8 cellular contexts compared by ENCODE assay signal in the genomic region with DNA sequence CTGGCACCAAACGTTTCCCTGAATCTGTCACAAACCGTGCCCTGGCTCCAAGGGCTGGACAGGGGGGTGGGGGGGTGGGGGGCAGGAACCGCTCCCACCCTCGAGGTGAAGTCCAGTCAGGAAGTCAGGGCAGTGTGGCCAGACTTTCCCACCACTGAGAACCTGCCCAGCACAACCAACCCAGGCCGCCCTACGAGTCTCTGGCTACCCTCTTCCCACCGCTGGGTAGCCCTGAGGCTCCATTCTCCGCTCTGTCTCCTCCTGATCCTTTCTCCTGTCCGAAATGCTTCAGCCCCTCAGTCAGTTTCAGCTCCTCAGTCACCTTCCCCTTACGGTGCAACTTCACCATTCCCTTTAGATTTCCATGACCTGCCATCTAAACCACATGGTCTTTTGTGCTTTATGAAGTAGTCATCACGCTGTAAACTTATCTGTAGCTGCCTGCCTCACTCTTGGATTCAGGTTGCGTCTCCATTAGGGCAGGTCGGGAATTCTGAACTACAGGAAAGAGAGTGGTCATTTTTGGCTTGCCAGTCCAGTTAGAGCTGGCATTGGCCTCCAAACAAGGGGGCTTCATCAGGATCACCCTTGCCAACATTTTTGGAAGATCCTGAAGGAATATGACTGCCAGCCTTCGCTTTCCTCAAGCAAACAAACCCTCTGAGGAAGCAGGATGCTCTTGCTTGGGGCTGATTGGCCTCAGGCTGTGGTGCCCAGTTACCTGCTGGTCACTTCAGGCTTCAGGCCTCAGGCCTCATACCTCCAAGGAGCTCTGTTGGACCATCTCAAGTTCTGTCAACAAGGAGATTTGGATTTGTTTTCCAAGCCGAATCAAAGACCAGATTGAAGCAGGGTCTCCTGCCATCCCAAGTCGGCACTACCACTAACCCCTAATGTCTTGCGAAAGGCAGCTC. TPM values are rescaled to one million over a fixed set of nuclear protein-coding genes. Genes with fewer than 3 reads are reported as not detected.
A peak's percentile ranks its signal among the peaks of the same experiment; 100 is the strongest.
DNase-seq lines count a peak whose midpoint lies in the region; ATAC-seq, FAIRE-seq and TF ChIP-seq lines count a peak whose summit lies in the region.

No MANE protein-coding gene starts in this region.

- peak overlapping the region; percentile 99 for H3K4me3 Mint-ChIP-seq in activated CD8-positive, alpha-beta memory T cell treated with anti-CD3 and anti-CD28 coated beads, Interleukin-2, amount 10 ng/mL, durations not matched to agents 7 days and 5 days

- H3K36me3 ChIP-seq in ascending aorta (peaks cover 0 to 13% of the 10 kb centered on the region in 2 donors), HepG2 (replicated peaks in 1 of 2; ENCODE audit: control insufficient read depth in 1 of 2, insufficient read depth in 2 of 2, low read length in 2 of 2) (peaks cover 2 to 18% of the 10 kb centered on the region in 2 experiments; a peak in 4 of 5 replicates), thyroid gland (peaks cover 0 to 7% of the 10 kb centered on the region in 2 donors)

- peak overlapping the region; percentile 96 for H3K27ac Mint-ChIP-seq in activated CD8-positive, alpha-beta memory T cell treated with anti-CD3 and anti-CD28 coated beads, Interleukin-2, amount 10 ng/mL, durations not matched to agents 7 days and 5 days

- CTCF ChIA-PET in activated CD8-positive, alpha-beta memory T cell treated with anti-CD3 and anti-CD28 coated beads, Interleukin-2, amount 10 ng/mL, durations not matched to agents 7 days and 5 days (lab: Charles Lee) = interaction anchor here (1.0 to 4.6 kb wide), 2 partner anchors 9 to 125 kb away, joined by 3 to 17 read pairs; no protein-coding TSS in a partner anchor
- CTCF ChIA-PET in HepG2 (lab: Yijun Ruan, JAX; ENCODE audit: low intra/inter-chr PET ratio, low total read pairs) = no interaction called here

- ATAC-seq in activated CD8-positive, alpha-beta memory T cell treated with anti-CD3 and anti-CD28 coated beads, Interleukin-2, amount 10 ng/mL, durations not matched to agents 7 days and 5 days = no peak
- ATAC-seq in HepG2 (peak; percentile 47), HG02759 (IDR thresholded peaks at IDR 0.05; ENCODE audit: unreplicated experiment) (no peak)

- 0 out of 2 replicates have a peak, but pooled peaks cover 4% of the 10 kb centered on the region for H4K20me1 ChIP-seq in HepG2 (ENCODE audit: insufficient read depth, low read length)

- TF ChIP-seq CTCF in ascending aorta (IDR thresholded peaks at IDR 0.05) = no peak
- TF ChIP-seq CTCF in HepG2 (CRISPR knock-in tag; IDR thresholded peaks at IDR 0.05) = no peak
- TF ChIP-seq CTCF in thyroid gland (IDR thresholded peaks at IDR 0.05) = no peak

- H3K27me3 Mint-ChIP-seq in activated CD8-positive, alpha-beta memory T cell treated with anti-CD3 and anti-CD28 coated beads, Interleukin-2, amount 10 ng/mL, durations not matched to agents 7 days and 5 days = no peaks in the 10 kb centered on the region

- POLR2A ChIA-PET in HepG2 (lab: Yijun Ruan, JAX) = interaction anchor here (0.6 to 1.7 kb wide), 6 partner anchors 31 to 252 kb away, joined by 3 to 8 read pairs (median 4); partner anchors contain the start of genes UBAP1 and UBAP2

- H2AFZ ChIP-seq in HepG2 (ENCODE audit: low read length) = no peak overlapping the region

- H3K79me2 ChIP-seq in HepG2 (ENCODE audit: insufficient read depth, low read length) = peaks cover 37% of the 10 kb centered on the region

- 73% methylated on average over 15 of the region's 17 CpGs for WGBS in HepG2 (ENCODE audit: low lambda C conversion rate)
- WGBS in thyroid gland, 2 donors = 74 to 79% methylated on average over 14 to 17 of the region's 17 CpGs

- peak overlapping the region; percentile 86 for H3K9ac ChIP-seq in HepG2 (ENCODE audit: insufficient read depth, low read depth, low read length)

- H3K9me3 ChIP-seq in ascending aorta (no peaks in the 10 kb centered on the region), HepG2 (ENCODE audit: low read length) (no peaks in the 10 kb centered on the region), thyroid gland (no peaks in the 10 kb centered on the region)

- BruUV-seq in HepG2 (replicated peaks; lab: Mats Ljungman, UMichigan) = TSS peak; percentile 87

- no peak for FAIRE-seq in HepG2 (lab: Jason Lieb, UNC)

- H3K27me3 ChIP-seq in ascending aorta = no peaks in the 10 kb centered on the region
- no peaks in the 10 kb centered on the region; a peak in 1 of 5 replicates for H3K27me3 ChIP-seq in HepG2 (ENCODE audit: control insufficient read depth in 1 of 2, insufficient read depth in 2 of 2, low read length in 2 of 2)
- no peaks in the 10 kb centered on the region for H3K27me3 ChIP-seq in thyroid gland

- H3K9me3 Mint-ChIP-seq in activated CD8-positive, alpha-beta memory T cell treated with anti-CD3 and anti-CD28 coated beads, Interleukin-2, amount 10 ng/mL, durations not matched to agents 7 days and 5 days (ENCODE audit: low read depth) = no peaks in the 10 kb centered on the region

- H3K27ac ChIP-seq in ascending aorta (peak overlapping the region; percentile 90 to 95), HepG2 (ENCODE audit: extremely low read length, insufficient read depth, low read length) (peak overlapping the region; percentile 86), thyroid gland (peak overlapping the region; percentile 80 to 85 (median 83))

- in situ Hi-C loops in HepG2 (cut with HindIII; ENCODE audit: extremely low pct_ligation_motif_present, low pct_unique_long_range_greater_than_20kb) = loop anchor here (10.0 kb wide), 1 partner anchor 128 kb away; no protein-coding TSS in a partner anchor

- TF ChIP-seq EP300 in HepG2 (IDR thresholded peaks at IDR 0.05; ENCODE audit: low read depth in 2 of 2, low read length in 2 of 2) (no peak), HepG2 (CRISPR knock-in tag; IDR thresholded peaks at IDR 0.05; ENCODE audit: borderline replicate concordance) (no peak)

- no peak for TF ChIP-seq RAD21 in HepG2 (CRISPR knock-in tag; IDR thresholded peaks at IDR 0.05)

- H3K4me3 ChIP-seq in ascending aorta = peak overlapping the region; percentile 61 to 85
- H3K4me3 ChIP-seq in HepG2 (replicated peaks in 1 of 3; ENCODE audit: insufficient read depth in 1 of 3, low read depth in 2 of 3, low read length in 3 of 3) = peak overlapping the region; percentile 66 to 88 (median 86); a peak in 5 of 6 replicates
- H3K4me3 ChIP-seq in thyroid gland (replicated peaks in 1 of 3) = peak overlapping the region in 2 of 3 donors; percentile 36 to 54

- H3K36me3 Mint-ChIP-seq in activated CD8-positive, alpha-beta memory T cell treated with anti-CD3 and anti-CD28 coated beads, Interleukin-2, amount 10 ng/mL, durations not matched to agents 7 days and 5 days = peaks cover 27% of the 10 kb centered on the region

- H3K4me1 ChIP-seq in ascending aorta (peaks cover 9 to 12% of the 10 kb centered on the region in 2 donors), HepG2 (ENCODE audit: insufficient read depth, low read length) (peaks cover 53% of the 10 kb centered on the region), thyroid gland (peaks cover 21 to 34% of the 10 kb centered on the region in 2 donors)

- peak overlapping the region; percentile 92 for H3K4me2 ChIP-seq in HepG2 (ENCODE audit: low read depth, low read length)

- TF ChIP-seq POLR2A in HepG2 (IDR thresholded peaks at IDR 0.05; ENCODE audit: insufficient read depth in 1 of 2, low read depth in 2 of 2, low read length in 2 of 2) = no peak
- no peak for TF ChIP-seq POLR2A in thyroid gland (IDR thresholded peaks at IDR 0.05)

- intact Hi-C loops in ascending aorta (cut with DNase I) = loop anchor here (2.0 to 5.0 kb wide), 5 partner anchors 40 to 395 kb away; partner anchors contain the start of genes DNAI1, ENHO, FAM219A and KIF24
- intact Hi-C loops in HepG2 (cut with micrococcal nuclease; ENCODE audit: unreplicated experiment) = loop anchor here (5.0 kb wide), 1 partner anchor 50 kb away; the partner anchor contains the start of gene UBAP1
- intact Hi-C loops in thyroid gland (cut with DNase I) = no loop called here

- H3K4me1 Mint-ChIP-seq in activated CD8-positive, alpha-beta memory T cell treated with anti-CD3 and anti-CD28 coated beads, Interleukin-2, amount 10 ng/mL, durations not matched to agents 7 days and 5 days = peaks cover 34% of the 10 kb centered on the region

- peak; percentile 43 for DNase-seq in activated CD8-positive, alpha-beta memory T cell treated with anti-CD3 and anti-CD28 coated beads, Interleukin-2, amount 10 ng/mL, durations not matched to agents 7 days and 5 days
- no peak for DNase-seq in activated CD8-positive, alpha-beta memory T cell treated with anti-CD3 and anti-CD28 coated beads for 24 hours
- DNase-seq in ascending aorta (ENCODE audit: low spot score in 2 of 2) (no peak), HepG2 (ENCODE audit: low spot score) (no peak), thyroid gland (no peak), NCI-H2107 treated with DMSO at 0.1 percent for 48 hours (lab: John Stamatoyannopoulos, UW; ENCODE audit: unreplicated experiment) (no peak), NCI-H2196 treated with DMSO at 0.1 percent for 48 hours (lab: John Stamatoyannopoulos, UW; ENCODE audit: unreplicated experiment) (no peak)

RNA-seq across cellular contexts. Expression of gene DCAF12, which starts 0.8 kb away (rescaled TPM):
- 10 to 100 TPM; 48.4 to 58.9 TPM for total RNA-seq in activated CD8-positive, alpha-beta memory T cell treated with anti-CD3 and anti-CD28 coated beads, Interleukin-2, amount 10 ng/mL, durations not matched to agents 7 days and 5 days
- total RNA-seq in ascending aorta (27.5 TPM), HepG2 (2016; rRNA removed; fragmentation: Illumina TruSeq; extraction: Trizol) (26.8 and 36.6 TPM in 2 replicates), thyroid gland (10 to 100 TPM; 28.1 to 32.5 (median 31.6) TPM)
- total RNA-seq in HepG2 (2016; cell fraction: cytosol; rRNA removed; fragmentation: Illumina TruSeq; extraction: Trizol; ENCODE audit: low read depth) = 5.5 and 5.9 TPM in 2 replicates
- 26.7 and 35.4 TPM in 2 replicates for total RNA-seq in HepG2 (2016; cell fraction: insoluble cytoplasmic fraction; rRNA removed; fragmentation: Illumina TruSeq; extraction: Trizol)
- 22.9 and 23.0 TPM in 2 replicates for total RNA-seq in HepG2 (2016; cell fraction: membrane; rRNA removed; fragmentation: Illumina TruSeq; extraction: Trizol)
- 17.6 and 18.2 TPM in 2 replicates for total RNA-seq in HepG2 (2016; cell fraction: nucleus; rRNA removed; fragmentation: Illumina TruSeq; extraction: Trizol)
- polyA plus RNA-seq in HepG2 (2011; rRNA removed) = 37.4 and 38.8 TPM in 2 replicates
- 24.7 and 32.7 TPM in 2 replicates for polyA plus RNA-seq in HepG2 (2011; cell fraction: cytosol; rRNA removed)
- 15.0 and 20.8 TPM in 2 replicates for polyA plus RNA-seq in HepG2 (2011; cell fraction: nucleus; rRNA removed)
- 24.8 and 25.9 TPM in 2 replicates for polyA plus RNA-seq in HepG2 (2012)
- 2.7 and 3.0 TPM in 2 replicates for polyA plus RNA-seq in HepG2 (2016; cell fraction: cytosol; fragmentation: Illumina TruSeq; extraction: Trizol; ENCODE audit: low read depth)
- 47.0 and 48.8 TPM in 2 replicates for polyA plus RNA-seq in HepG2 (2016; cell fraction: insoluble cytoplasmic fraction; fragmentation: Illumina TruSeq; extraction: Trizol; ENCODE audit: low read depth)
- 14.1 and 14.3 TPM in 2 replicates for polyA plus RNA-seq in HepG2 (2016; cell fraction: membrane; fragmentation: Illumina TruSeq; extraction: Trizol; ENCODE audit: low read depth)
- polyA plus RNA-seq in HepG2 (2016; cell fraction: nucleus; fragmentation: Illumina TruSeq; extraction: Trizol; ENCODE audit: insufficient read depth, low read depth) = 24.1 and 24.6 TPM in 2 replicates
- 59.5 and 125 TPM in 2 replicates for polyA minus RNA-seq in HepG2 (2011; rRNA and poly(A)+ RNA removed; ENCODE audit: low replicate concordance)
- polyA minus RNA-seq in HepG2 (2011; cell fraction: cytosol; rRNA and poly(A)+ RNA removed) = 19.9 and 21.3 TPM in 2 replicates
- 24.5 and 30.1 TPM in 2 replicates for polyA minus RNA-seq in HepG2 (2011; cell fraction: nucleus; rRNA and poly(A)+ RNA removed)

RNA-seq across cellular contexts. Expression of gene UBAP1, which starts 51.6 kb away (rescaled TPM):
- 10 to 100 TPM; 36.3 to 41.0 TPM for total RNA-seq in activated CD8-positive, alpha-beta memory T cell treated with anti-CD3 and anti-CD28 coated beads, Interleukin-2, amount 10 ng/mL, durations not matched to agents 7 days and 5 days
- total RNA-seq in ascending aorta = 26.0 TPM
- total RNA-seq in HepG2 (2016; rRNA removed; fragmentation: Illumina TruSeq; extraction: Trizol) = 19.5 and 25.0 TPM in 2 replicates
- 11.2 and 12.8 TPM in 2 replicates for total RNA-seq in HepG2 (2016; cell fraction: cytosol; rRNA removed; fragmentation: Illumina TruSeq; extraction: Trizol; ENCODE audit: low read depth)
- total RNA-seq in HepG2 (2016; cell fraction: insoluble cytoplasmic fraction; rRNA removed; fragmentation: Illumina TruSeq; extraction: Trizol) = 20.1 and 22.4 TPM in 2 replicates
- 30.4 and 31.7 TPM in 2 replicates for total RNA-seq in HepG2 (2016; cell fraction: membrane; rRNA removed; fragmentation: Illumina TruSeq; extraction: Trizol)
- 10.6 and 14.8 TPM in 2 replicates for total RNA-seq in HepG2 (2016; cell fraction: nucleus; rRNA removed; fragmentation: Illumina TruSeq; extraction: Trizol)
- 39.9 and 40.5 TPM in 2 replicates for polyA plus RNA-seq in HepG2 (2011; rRNA removed)
- 31.0 and 35.5 TPM in 2 replicates for polyA plus RNA-seq in HepG2 (2011; cell fraction: cytosol; rRNA removed)
- polyA plus RNA-seq in HepG2 (2011; cell fraction: nucleus; rRNA removed) = 14.8 and 17.8 TPM in 2 replicates
- 25.4 and 29.3 TPM in 2 replicates for polyA plus RNA-seq in HepG2 (2012)
- 12.6 and 14.8 TPM in 2 replicates for polyA plus RNA-seq in HepG2 (2016; cell fraction: cytosol; fragmentation: Illumina TruSeq; extraction: Trizol; ENCODE audit: low read depth)
- 38.0 and 43.8 TPM in 2 replicates for polyA plus RNA-seq in HepG2 (2016; cell fraction: insoluble cytoplasmic fraction; fragmentation: Illumina TruSeq; extraction: Trizol; ENCODE audit: low read depth)
- polyA plus RNA-seq in HepG2 (2016; cell fraction: membrane; fragmentation: Illumina TruSeq; extraction: Trizol; ENCODE audit: low read depth) = 35.6 and 36.0 TPM in 2 replicates
- polyA plus RNA-seq in HepG2 (2016; cell fraction: nucleus; fragmentation: Illumina TruSeq; extraction: Trizol; ENCODE audit: insufficient read depth, low read depth) = 27.9 and 28.4 TPM in 2 replicates
- 46.0 and 93.6 TPM in 2 replicates for polyA minus RNA-seq in HepG2 (2011; rRNA and poly(A)+ RNA removed; ENCODE audit: low replicate concordance)
- polyA minus RNA-seq in HepG2 (2011; cell fraction: cytosol; rRNA and poly(A)+ RNA removed) = 21.2 and 24.1 TPM in 2 replicates
- 14.9 and 19.9 TPM in 2 replicates for polyA minus RNA-seq in HepG2 (2011; cell fraction: nucleus; rRNA and poly(A)+ RNA removed)
- total RNA-seq in thyroid gland = 10 to 100 TPM; 41.3 to 50.5 (median 44.8) TPM
